Comparison of ENCODE assay signal across 34 cellular contexts in genomic region chr14:93643676-93644075, GRCh38.
"Had no signal": no experiment of that assay in that cellular context is flagged by ENCODE, and none has a peak within 500 bp of the region (broad histone marks: within the 10 kb centered on the region; RNA-seq: fewer than 3 reads in every experiment).

No MANE protein-coding gene starts in this region.

- H3K27ac ChIP-seq: adrenal gland, body of pancreas, brain microvascular endothelial cell, breast epithelium, VCaP had no signal

- H3K4me1 ChIP-seq: adrenal gland, body of pancreas, breast epithelium had no signal

- H3K27ac Mint-ChIP-seq: activated B cell treated with CpG ODN at 0.5 μM for 24 hours; activated CD4-positive, alpha-beta memory T cell treated with anti-CD3 and anti-CD28 coated beads for 36 hours; activated CD4-positive, alpha-beta T cell treated with anti-CD3 and anti-CD28 coated beads, Interleukin-2, amount 10 ng/mL, durations not matched to agents 24 days and 14 days; activated CD8-positive, alpha-beta T cell treated with anti-CD3 and anti-CD28 coated beads for 36 hours; activated naive CD4-positive, alpha-beta T cell treated with anti-CD3 and anti-CD28 coated beads for 36 hours; activated naive CD4-positive, alpha-beta T cell treated with anti-CD3 and anti-CD28 coated beads, Interleukin-2, amount 50 U/mL, for 72 hours; activated naive CD8-positive, alpha-beta T cell treated with anti-CD3 and anti-CD28 coated beads for 36 hours; activated T-cell treated with anti-CD3 and anti-CD28 coated beads, Interleukin-2, amount 50 U/mL, for 24 hours; activated T-helper 1 cell treated with anti-CD3 and anti-CD28 coated beads, Interleukin-12 subunit alpha, Interleukin-12 subunit beta, Interleukin-2, Interleukin-4 antibody, amounts not matched to agents 30 ng/mL and 10 ng/mL and 1 ng/mL, durations not matched to agents 14 hours and 24 hours and 36 hours; activated T-helper 17 cell treated with anti-CD3 and anti-CD28 coated beads, Interleukin-2, amount 50 U/mL, for 72 hours; T-helper 1 cell treated with Interleukin-12 subunit alpha and Interleukin-12 subunit beta and Interleukin-4 antibody, amounts not matched to agents 30 μg/mL and 1 μg/mL, for 36 hours; T-helper 2 cell treated with Interferon-gamma antibody and Interleukin-4, amounts not matched to agents 5 μg/mL and 100 μg/mL, for 36 hours had no signal

- H3K4me3 ChIP-seq: adrenal gland, body of pancreas, breast epithelium had no signal

- H3K27me3 ChIP-seq: adrenal gland, body of pancreas, brain microvascular endothelial cell, breast epithelium had no signal

- H3K4me1 Mint-ChIP-seq: activated B cell treated with CpG ODN at 0.5 μM for 24 hours; activated T-helper 17 cell treated with anti-CD3 and anti-CD28 coated beads, Interleukin-2, amount 50 U/mL, for 72 hours had no signal

- H3K36me3 ChIP-seq: adrenal gland, brain microvascular endothelial cell, breast epithelium had no signal

- H3K4me3 Mint-ChIP-seq: activated B cell treated with CpG ODN at 0.5 μM for 24 hours; activated CD4-positive, alpha-beta memory T cell treated with anti-CD3 and anti-CD28 coated beads for 36 hours; activated CD4-positive, alpha-beta T cell treated with anti-CD3 and anti-CD28 coated beads, Interleukin-2, amount 10 ng/mL, durations not matched to agents 24 days and 14 days; activated CD8-positive, alpha-beta T cell treated with anti-CD3 and anti-CD28 coated beads for 36 hours; activated naive CD4-positive, alpha-beta T cell treated with anti-CD3 and anti-CD28 coated beads for 36 hours; activated naive CD8-positive, alpha-beta T cell treated with anti-CD3 and anti-CD28 coated beads for 36 hours; activated T-cell treated with anti-CD3 and anti-CD28 coated beads, Interleukin-2, amount 50 U/mL, for 24 hours; activated T-helper 1 cell treated with anti-CD3 and anti-CD28 coated beads, Interleukin-12 subunit alpha, Interleukin-12 subunit beta, Interleukin-2, Interleukin-4 antibody, amounts not matched to agents 30 ng/mL and 10 ng/mL and 1 ng/mL, durations not matched to agents 14 hours and 24 hours and 36 hours; activated T-helper 17 cell treated with anti-CD3 and anti-CD28 coated beads, Interleukin-2, amount 50 U/mL, for 72 hours; T-helper 1 cell treated with Interleukin-12 subunit alpha and Interleukin-12 subunit beta and Interleukin-4 antibody, amounts not matched to agents 30 μg/mL and 1 μg/mL, for 36 hours; T-helper 2 cell treated with Interferon-gamma antibody and Interleukin-4, amounts not matched to agents 5 μg/mL and 100 μg/mL, for 36 hours had no signal

- H3K9me3 ChIP-seq: adrenal gland, body of pancreas, breast epithelium had no signal

- H3K9me3 Mint-ChIP-seq: T-helper 1 cell treated with Interleukin-12 subunit alpha and Interleukin-12 subunit beta and Interleukin-4 antibody, amounts not matched to agents 30 μg/mL and 1 μg/mL, for 36 hours; T-helper 2 cell treated with Interferon-gamma antibody and Interleukin-4, amounts not matched to agents 5 μg/mL and 100 μg/mL, for 36 hours had no signal

- ATAC-seq: activated CD8-positive, alpha-beta T cell treated with anti-CD3 and anti-CD28 coated beads for 36 hours; activated T-helper 17 cell treated with anti-CD3 and anti-CD28 coated beads, Interleukin-2, amount 50 U/mL, for 72 hours; body of pancreas had no signal

- H3K36me3 Mint-ChIP-seq: activated CD4-positive, alpha-beta memory T cell treated with anti-CD3 and anti-CD28 coated beads for 36 hours; activated naive CD8-positive, alpha-beta T cell treated with anti-CD3 and anti-CD28 coated beads for 36 hours had no signal

- DNase-seq: activated B cell treated with CpG ODN at 0.5 μM for 24 hours; activated CD4-positive, alpha-beta memory T cell treated with anti-CD3 and anti-CD28 coated beads for 36 hours; activated CD4-positive, alpha-beta T cell treated with anti-CD3 and anti-CD28 coated beads for 4 hours; activated CD4-positive, alpha-beta T cell treated with anti-CD3 and anti-CD28 coated beads, Interleukin-2, amount 10 ng/mL, durations not matched to agents 24 days and 14 days; activated CD4-positive, alpha-beta T cell treated with anti-CD3 and anti-CD28 coated beads, Interleukin-2, amount 50 U/mL, for 1 hour; activated CD4-positive, alpha-beta T cell treated with anti-CD3 and anti-CD28 coated beads, Interleukin-2, amount 50 U/mL, for 4 hours; activated CD4-positive, CD25-positive, alpha-beta regulatory T cell treated with anti-CD3 and anti-CD28 coated beads, Interleukin-2, amount 50 U/mL, for 72 hours; activated CD8-positive, alpha-beta memory T cell treated with anti-CD3 and anti-CD28 coated beads, Interleukin-2, amount 50 U/mL, for 4 hours; activated CD8-positive, alpha-beta T cell treated with anti-CD3 and anti-CD28 coated beads for 36 hours; activated effector memory CD4-positive, alpha-beta T cell treated with anti-CD3 and anti-CD28 coated beads, Interleukin-2, amount 50 U/mL, for 16 hours; activated gamma-delta T cell treated with Interleukin-2 at 50 U/mL for 16 hours; activated naive CD4-positive, alpha-beta T cell; activated naive CD4-positive, alpha-beta T cell treated with anti-CD3 and anti-CD28 coated beads for 36 hours; activated naive CD4-positive, alpha-beta T cell treated with anti-CD3 and anti-CD28 coated beads, Interleukin-2, amount 50 U/mL, for 16 hours; activated naive CD8-positive, alpha-beta T cell treated with anti-CD3 and anti-CD28 coated beads for 36 hours; activated T-cell treated with anti-CD3 and anti-CD28 coated beads for 4 hours; activated T-cell treated with anti-CD3 and anti-CD28 coated beads, Interleukin-2, amount 50 U/mL, for 24 hours; activated T-cell treated with anti-CD3 and anti-CD28 coated beads, Interleukin-2, amount 50 U/mL, for 48 hours; adrenal gland; amniotic stem cell; aorta; brain microvascular endothelial cell; central memory CD4-positive, alpha-beta T cell; T-helper 1 cell; T-helper 2 cell; T-helper 9 cell had no signal
